In genomic region chr6:123659960-123660748, GRCh38 we compare ENCODE assay signal across 18 cellular contexts. TPM values are rescaled to one million over a fixed set of nuclear protein-coding genes. Genes with fewer than 3 reads are reported as not detected.
DNase-seq lines count a peak whose midpoint lies in the region; ATAC-seq and TF ChIP-seq lines count a peak whose summit lies in the region.
"Had no signal": no experiment of that assay in that cellular context is flagged by ENCODE, and none has a peak within 500 bp of the region (broad histone marks: within the 10 kb centered on the region; RNA-seq: fewer than 3 reads in every experiment).

No MANE protein-coding gene starts in this region.

- H3K9me3 Mint-ChIP-seq in stimulated activated memory B cell treated with anti-CD40 and anti-IgM and Interleukin-4, amounts not matched to agents 10 μg/mL and 1 μg/mL and 100 μg/mL, for 72 hours = no peaks in the 10 kb centered on the region
- H3K9me3 Mint-ChIP-seq: GM23338, H9 had no signal

- H3K27me3 ChIP-seq in gastrocnemius medialis = no peaks in the 10 kb centered on the region
- H3K27me3 ChIP-seq: BLaER1 had no signal

- DNase-seq in NCI-H2171 treated with DMSO at 0.1 percent for 48 hours (lab: John Stamatoyannopoulos, UW) (peak; percentile 43), NCI-H2171 (lab: John Stamatoyannopoulos, UW) (no peak), gastrocnemius medialis (no peak), SW 1271 (lab: John Stamatoyannopoulos, UW) (no peak), mucosa of gallbladder (ENCODE audit: low spot score) (no peak)
- DNase-seq: Caco-2; CD4-positive, CD25-positive, alpha-beta regulatory T cell; CD8-positive, alpha-beta T cell; DMS153; DND-41; H9 had no signal

- TF ChIP-seq CTCF in gastrocnemius medialis (IDR thresholded peaks at IDR 0.05 in 4 of 5, conservative IDR thresholded peaks at IDR 0.05 in 1 of 5) = no peak

- no peak for ATAC-seq in gastrocnemius medialis
- peak; percentile 27 for ATAC-seq in stimulated activated memory B cell treated with anti-CD40 and anti-IgM and Interleukin-4, amounts not matched to agents 10 μg/mL and 1 μg/mL and 100 μg/mL, for 72 hours
- ATAC-seq: CD8-positive, alpha-beta T cell; GM23338; HCT116 had no signal

- no peaks in the 10 kb centered on the region for H3K36me3 Mint-ChIP-seq in stimulated activated memory B cell treated with anti-CD40 and anti-IgM and Interleukin-4, amounts not matched to agents 10 μg/mL and 1 μg/mL and 100 μg/mL, for 72 hours
- H3K36me3 Mint-ChIP-seq: CD4-positive, CD25-positive, alpha-beta regulatory T cell; CD8-positive, alpha-beta T cell had no signal

- H3K27ac ChIP-seq in gastrocnemius medialis = peak overlapping the region; percentile 76 to 82 (median 78)
- H3K27ac ChIP-seq: 22Rv1, BLaER1, C4-2B had no signal

- H3K4me3 Mint-ChIP-seq in stimulated activated memory B cell treated with anti-CD40 and anti-IgM and Interleukin-4, amounts not matched to agents 10 μg/mL and 1 μg/mL and 100 μg/mL, for 72 hours = no peak overlapping the region
- H3K4me3 Mint-ChIP-seq: B cell; CD4-positive, CD25-positive, alpha-beta regulatory T cell; CD8-positive, alpha-beta T cell; GM23338; H9 had no signal

- no peak for TF ChIP-seq POLR2A in gastrocnemius medialis (IDR thresholded peaks at IDR 0.05)

- in situ Hi-C loops in gastrocnemius medialis (cut with MboI; ENCODE audit: low sequenced_read_pairs in 4 of 4) = no loop called here

- peaks cover 36 to 37% of the 10 kb centered on the region in 2 donors for H3K4me1 ChIP-seq in gastrocnemius medialis
- H3K4me1 ChIP-seq: BLaER1, Caco-2 had no signal

- no peaks in the 10 kb centered on the region for H3K36me3 ChIP-seq in gastrocnemius medialis
- H3K36me3 ChIP-seq: BLaER1 had no signal

- no peak overlapping the region for H3K4me3 ChIP-seq in gastrocnemius medialis
- H3K4me3 ChIP-seq: BLaER1, GM23338 had no signal

- H3K27me3 Mint-ChIP-seq in stimulated activated memory B cell treated with anti-CD40 and anti-IgM and Interleukin-4, amounts not matched to agents 10 μg/mL and 1 μg/mL and 100 μg/mL, for 72 hours = no peaks in the 10 kb centered on the region
- H3K27me3 Mint-ChIP-seq: B cell; CD4-positive, CD25-positive, alpha-beta regulatory T cell had no signal

- H3K9me3 ChIP-seq in gastrocnemius medialis = no peaks in the 10 kb centered on the region
- H3K9me3 ChIP-seq: BLaER1, Caco-2 had no signal

- H3K27ac Mint-ChIP-seq in stimulated activated memory B cell treated with anti-CD40 and anti-IgM and Interleukin-4, amounts not matched to agents 10 μg/mL and 1 μg/mL and 100 μg/mL, for 72 hours = no peak overlapping the region
- H3K27ac Mint-ChIP-seq: B cell; CD4-positive, CD25-positive, alpha-beta regulatory T cell; CD8-positive, alpha-beta T cell; GM23338; H9 had no signal

- H3K4me1 Mint-ChIP-seq in stimulated activated memory B cell treated with anti-CD40 and anti-IgM and Interleukin-4, amounts not matched to agents 10 μg/mL and 1 μg/mL and 100 μg/mL, for 72 hours = no peaks in the 10 kb centered on the region
- H3K4me1 Mint-ChIP-seq: B cell had no signal

- intact Hi-C loops in gastrocnemius medialis (cut with DNase I; ENCODE audit: low total_unique reads) = no loop called here

RNA-seq across cellular contexts. Expression of gene TRDN, which starts 23.4 kb away (rescaled TPM):
- total RNA-seq in gastrocnemius medialis = 100 to 1,000 TPM; 190 to 628 (median 296) TPM
- total RNA-seq in mucosa of gallbladder = 0.23 TPM
- total RNA-seq: B cell; Caco-2; CD4-positive, CD25-positive, alpha-beta regulatory T cell; CD8-positive, alpha-beta T cell had no signal

Comparison
In these comparisons a context has a peak if more than half of its experiments do, and no peak if none do; other contexts are left out.
1. RNA of gene TRDN, which starts 23.4 kb away (total RNA-seq): 190 to 628 TPM in gastrocnemius medialis; 0.23 TPM in mucosa of gallbladder (single experiment); every median in the first group is over 100 times any median in the second.